ENCODE assay signal across 11 cellular contexts in genomic region chr1:207661420-207661819, GRCh38. TPM values are rescaled to one million over a fixed set of nuclear protein-coding genes. Genes with fewer than 3 reads are reported as not detected.
"Had no signal": no experiment of that assay in that cellular context is flagged by ENCODE, and none has a peak within 500 bp of the region (broad histone marks: within the 10 kb centered on the region; RNA-seq: fewer than 3 reads in every experiment).

No MANE protein-coding gene starts in this region.

RNA-seq across cellular contexts. Expression of gene CR1L, which starts 16.5 kb away (rescaled TPM):
- total RNA-seq: activated CD4-positive, alpha-beta memory T cell treated with anti-CD3 and anti-CD28 coated beads for 36 hours; activated CD4-positive, alpha-beta memory T cell treated with anti-CD3 and anti-CD28 coated beads, Interleukin-2, amount 10 ng/mL, durations not matched to agents 7 days and 5 days; activated CD4-positive, alpha-beta T cell treated with anti-CD3 and anti-CD28 coated beads for 36 hours; activated CD4-positive, alpha-beta T cell treated with anti-CD3 and anti-CD28 coated beads, Interleukin-2, amount 10 ng/mL, durations not matched to agents 24 days and 14 days; activated CD4-positive, alpha-beta T cell treated with anti-CD3 and anti-CD28 coated beads, Interleukin-2, amount 10 ng/mL, durations not matched to agents 7 days and 5 days; activated CD8-positive, alpha-beta memory T cell treated with anti-CD3 and anti-CD28 coated beads for 36 hours; activated CD8-positive, alpha-beta memory T cell treated with anti-CD3 and anti-CD28 coated beads, Interleukin-2, amount 10 ng/mL, durations not matched to agents 7 days and 5 days; activated CD8-positive, alpha-beta T cell treated with anti-CD3 and anti-CD28 coated beads for 36 hours; activated CD8-positive, alpha-beta T cell treated with anti-CD3 and anti-CD28 coated beads, Interleukin-2, amount 10 ng/mL, durations not matched to agents 7 days and 5 days; T-helper 1 cell treated with Interleukin-12 subunit alpha and Interleukin-12 subunit beta and Interleukin-4 antibody, amounts not matched to agents 30 ng/mL and 1 ng/mL, for 36 hours; T-helper 2 cell treated with Interferon-gamma antibody and Interleukin-4, amounts not matched to agents 100 ng/mL and 5 ng/mL, for 36 hours had no signal
